ENCODE assay signal across 19 cellular contexts in genomic region chr7:25829663-25830062, GRCh38.
DNase-seq lines count a peak whose midpoint lies in the region; ATAC-seq and TF ChIP-seq lines count a peak whose summit lies in the region.
"Had no signal": no experiment of that assay in that cellular context is flagged by ENCODE, and none has a peak within 500 bp of the region (broad histone marks: within the 10 kb centered on the region; RNA-seq: fewer than 3 reads in every experiment).

No MANE protein-coding gene starts in this region.

- intact Hi-C loops in OCI-LY7 (cut with micrococcal nuclease; ENCODE audit: unreplicated experiment): no loop called here

- CTCF ChIA-PET in OCI-LY7 (lab: Charles Lee; ENCODE audit: unreplicated experiment): no interaction called here
- CTCF ChIA-PET in activated CD8-positive, alpha-beta memory T cell treated with anti-CD3 and anti-CD28 coated beads, Interleukin-2, amount 10 ng/mL, durations not matched to agents 7 days and 5 days (lab: Charles Lee): no interaction called here

- no peak overlapping the region for H3K4me3 Mint-ChIP-seq in activated CD8-positive, alpha-beta memory T cell treated with anti-CD3 and anti-CD28 coated beads, Interleukin-2, amount 10 ng/mL, durations not matched to agents 7 days and 5 days
- H3K4me3 Mint-ChIP-seq: CD14-positive monocyte; CD4-positive, alpha-beta memory T cell; IgD-negative memory B cell had no signal

- no peak overlapping the region for H3K27ac Mint-ChIP-seq in activated CD8-positive, alpha-beta memory T cell treated with anti-CD3 and anti-CD28 coated beads, Interleukin-2, amount 10 ng/mL, durations not matched to agents 7 days and 5 days
- H3K27ac Mint-ChIP-seq: CD4-positive, alpha-beta memory T cell; IgD-negative memory B cell had no signal

- no peaks in the 10 kb centered on the region for H3K9me3 Mint-ChIP-seq in activated CD8-positive, alpha-beta memory T cell treated with anti-CD3 and anti-CD28 coated beads, Interleukin-2, amount 10 ng/mL, durations not matched to agents 7 days and 5 days (ENCODE audit: low read depth)

- H3K9me3 ChIP-seq in OCI-LY7 (ENCODE audit: low read length) (no peaks in the 10 kb centered on the region), hepatocyte (ENCODE audit: low read depth) (no peaks in the 10 kb centered on the region), parathyroid adenoma (ENCODE audit: control insufficient read depth, low read length) (no peaks in the 10 kb centered on the region)
- H3K9me3 ChIP-seq: BLaER1, HAP-1 had no signal

- H3K9me2 ChIP-seq in OCI-LY7 (ENCODE audit: insufficient read depth, low read length) (no peaks in the 10 kb centered on the region), hepatocyte (replicated peaks; ENCODE audit: insufficient read depth) (no peaks in the 10 kb centered on the region)

- H3K27me3 ChIP-seq in hepatocyte (no peaks in the 10 kb centered on the region), parathyroid adenoma (ENCODE audit: control insufficient read depth, insufficient read depth, low read length) (no peaks in the 10 kb centered on the region)
- H3K27me3 ChIP-seq: BLaER1 had no signal

- H3K4me1 ChIP-seq in OCI-LY7 (ENCODE audit: insufficient read depth, low read length, poor library complexity, severe bottlenecking) (peaks cover 14% of the 10 kb centered on the region), hepatocyte (ENCODE audit: insufficient read depth) (peaks cover 39% of the 10 kb centered on the region), parathyroid adenoma (peaks cover 21% of the 10 kb centered on the region)
- H3K4me1 ChIP-seq: BLaER1 had no signal

- no peak for TF ChIP-seq CTCF in OCI-LY7 (conservative IDR thresholded peaks at IDR 0.05; ENCODE audit: low read length)
- no peak for TF ChIP-seq CTCF in hepatocyte (IDR thresholded peaks at IDR 0.05; ENCODE audit: poor library complexity)
- TF ChIP-seq CTCF in parathyroid adenoma (IDR thresholded peaks at IDR 0.05): no peak

- no peaks in the 10 kb centered on the region for H3K36me3 ChIP-seq in OCI-LY7 (ENCODE audit: insufficient read depth, low read length)
- H3K36me3 ChIP-seq in hepatocyte (replicated peaks; ENCODE audit: insufficient read depth, low read depth): no peaks in the 10 kb centered on the region
- H3K36me3 ChIP-seq in parathyroid adenoma (ENCODE audit: control insufficient read depth, insufficient read depth, low read length): no peaks in the 10 kb centered on the region
- H3K36me3 ChIP-seq: BLaER1, HAP-1 had no signal

- no peak overlapping the region for H3K4me2 ChIP-seq in OCI-LY7 (ENCODE audit: low read length)
- H3K4me2 ChIP-seq in hepatocyte: no peak overlapping the region
- H3K4me2 ChIP-seq in parathyroid adenoma (ENCODE audit: low read length): no peak overlapping the region
- H3K4me2 ChIP-seq: BLaER1 had no signal

- POLR2A ChIA-PET in OCI-LY7 (lab: Charles Lee): interaction anchor here (0.6 kb wide), 3 partner anchors 12 to 982 kb away, joined by 3 to 5 read pairs (median 4); no protein-coding TSS in a partner anchor

- H3K79me2 ChIP-seq in OCI-LY7 (ENCODE audit: insufficient read depth, low read depth, low read length) (no peaks in the 10 kb centered on the region), hepatocyte (no peaks in the 10 kb centered on the region), parathyroid adenoma (no peaks in the 10 kb centered on the region)

- H3K4me1 Mint-ChIP-seq in activated CD8-positive, alpha-beta memory T cell treated with anti-CD3 and anti-CD28 coated beads, Interleukin-2, amount 10 ng/mL, durations not matched to agents 7 days and 5 days: no peaks in the 10 kb centered on the region
- H3K4me1 Mint-ChIP-seq: CD14-positive monocyte; CD4-positive, alpha-beta memory T cell had no signal

- H3K9ac ChIP-seq in parathyroid adenoma: no peak overlapping the region
- H3K9ac ChIP-seq: BLaER1, GM23248 had no signal

- no peaks in the 10 kb centered on the region for H3K36me3 Mint-ChIP-seq in activated CD8-positive, alpha-beta memory T cell treated with anti-CD3 and anti-CD28 coated beads, Interleukin-2, amount 10 ng/mL, durations not matched to agents 7 days and 5 days
- H3K36me3 Mint-ChIP-seq: CD14-positive monocyte; CD4-positive, alpha-beta memory T cell; IgD-negative memory B cell had no signal

- H3K27ac ChIP-seq in OCI-LY7 (ENCODE audit: low read depth, low read length, poor library complexity, severe bottlenecking) (no peak overlapping the region), hepatocyte (peak overlapping the region; percentile 80), parathyroid adenoma (peak overlapping the region; percentile 66), substantia nigra (ENCODE audit: low read depth, low read length, poor library complexity, severe bottlenecking) (peak overlapping the region; percentile 9)
- H3K27ac ChIP-seq: BLaER1, GM23248 had no signal

- no TSS peak for BruUV-seq in OCI-LY7 (replicated peaks; lab: Mats Ljungman, UMichigan)

- peaks cover 20% of the 10 kb centered on the region for H3K27me3 Mint-ChIP-seq in activated CD8-positive, alpha-beta memory T cell treated with anti-CD3 and anti-CD28 coated beads, Interleukin-2, amount 10 ng/mL, durations not matched to agents 7 days and 5 days

- H4K20me1 ChIP-seq in OCI-LY7 (ENCODE audit: insufficient read depth, low read length) (no peaks in the 10 kb centered on the region), hepatocyte (ENCODE audit: insufficient read depth, poor library complexity, severe bottlenecking) (no peaks in the 10 kb centered on the region)
- H4K20me1 ChIP-seq: BLaER1 had no signal

- peak overlapping the region; percentile 43; the same call in 1 of the 2 replicates for H2AFZ ChIP-seq in OCI-LY7 (ENCODE audit: low read length)
- no peak overlapping the region for H2AFZ ChIP-seq in hepatocyte
- peak overlapping the region; percentile 30 for H2AFZ ChIP-seq in parathyroid adenoma
- H2AFZ ChIP-seq: GM23248 had no signal

- DNase-seq in OCI-LY7 (ENCODE audit: low spot score) (no peak), hepatocyte (ENCODE audit: low spot score) (no peak), substantia nigra (lab: John Stamatoyannopoulos, UW) (no peak)
- DNase-seq in activated CD4-positive, alpha-beta T cell treated with anti-CD3 and anti-CD28 coated beads, Interleukin-2, amount 50 U/mL, for 1 hour: no peak
- DNase-seq in activated CD8-positive, alpha-beta memory T cell treated with anti-CD3 and anti-CD28 coated beads, Interleukin-2, amount 10 ng/mL, durations not matched to agents 7 days and 5 days: no peak
- DNase-seq: 8988T; Calu3; CD4-positive, alpha-beta memory T cell; DMS79 treated with DMSO at 0.1 percent for 48 hours; GF-D8; GM23248 had no signal

- H3K4me3 ChIP-seq in OCI-LY7 (ENCODE audit: low read depth, low read length, poor library complexity, severe bottlenecking) (no peak overlapping the region), hepatocyte (no peak overlapping the region), parathyroid adenoma (ENCODE audit: low read depth, low read length) (no peak overlapping the region)
- H3K4me3 ChIP-seq: BLaER1, GM23248, HAP-1 had no signal

- no peak for ATAC-seq in activated CD8-positive, alpha-beta memory T cell treated with anti-CD3 and anti-CD28 coated beads, Interleukin-2, amount 10 ng/mL, durations not matched to agents 7 days and 5 days
- no peak for ATAC-seq in HG02885 (IDR thresholded peaks at IDR 0.05; ENCODE audit: poor library complexity, unreplicated experiment)
- ATAC-seq in GM19351 (IDR thresholded peaks at IDR 0.05; ENCODE audit: unreplicated experiment): no peak
- ATAC-seq: HepG2 had no signal
